32 cellular contexts compared by ENCODE assay signal in the genomic region with DNA sequence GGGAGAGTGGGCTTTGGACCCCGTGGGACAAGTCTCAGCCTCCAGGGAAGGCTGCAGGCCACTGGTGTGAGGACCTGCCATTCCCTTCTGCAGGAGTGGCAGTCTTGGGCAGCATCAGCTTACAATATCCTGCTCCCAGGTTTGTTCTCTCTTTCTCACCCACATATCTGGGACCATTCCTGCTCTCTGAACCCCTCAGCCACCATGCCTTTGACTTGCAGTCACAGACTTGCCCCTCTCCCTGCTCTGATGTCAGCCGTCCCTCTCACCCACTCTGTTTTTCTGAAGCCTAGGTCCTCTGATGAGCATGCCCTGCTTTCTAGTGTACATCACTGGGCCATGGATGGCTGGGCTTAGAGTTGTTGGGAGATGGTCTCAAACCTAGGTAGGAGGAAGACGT.
"Had no signal": no experiment of that assay in that cellular context is flagged by ENCODE, and none has a peak within 500 bp of the region (broad histone marks: within the 10 kb centered on the region; RNA-seq: fewer than 3 reads in every experiment).

No MANE protein-coding gene starts in this region.

- DNase-seq: activated B cell treated with CpG ODN at 0.5 μM for 24 hours; activated CD4-positive, alpha-beta memory T cell treated with anti-CD3 and anti-CD28 coated beads for 36 hours; activated CD4-positive, alpha-beta T cell treated with anti-CD3 and anti-CD28 coated beads for 4 hours; activated CD4-positive, alpha-beta T cell treated with anti-CD3 and anti-CD28 coated beads, Interleukin-2, amount 10 ng/mL, durations not matched to agents 24 days and 14 days; activated CD4-positive, alpha-beta T cell treated with anti-CD3 and anti-CD28 coated beads, Interleukin-2, amount 50 U/mL, for 1 hour; activated CD4-positive, alpha-beta T cell treated with anti-CD3 and anti-CD28 coated beads, Interleukin-2, amount 50 U/mL, for 4 hours; activated CD4-positive, CD25-positive, alpha-beta regulatory T cell treated with anti-CD3 and anti-CD28 coated beads, Interleukin-2, amount 50 U/mL, for 72 hours; activated CD8-positive, alpha-beta memory T cell treated with anti-CD3 and anti-CD28 coated beads, Interleukin-2, amount 50 U/mL, for 4 hours; activated CD8-positive, alpha-beta T cell treated with anti-CD3 and anti-CD28 coated beads for 36 hours; activated effector memory CD4-positive, alpha-beta T cell treated with anti-CD3 and anti-CD28 coated beads, Interleukin-2, amount 50 U/mL, for 16 hours; activated gamma-delta T cell treated with Interleukin-2 at 50 U/mL for 16 hours; activated naive CD4-positive, alpha-beta T cell; activated naive CD4-positive, alpha-beta T cell treated with anti-CD3 and anti-CD28 coated beads for 36 hours; activated naive CD4-positive, alpha-beta T cell treated with anti-CD3 and anti-CD28 coated beads, Interleukin-2, amount 50 U/mL, for 16 hours; activated naive CD8-positive, alpha-beta T cell treated with anti-CD3 and anti-CD28 coated beads for 36 hours; activated T-cell treated with anti-CD3 and anti-CD28 coated beads for 4 hours; activated T-cell treated with anti-CD3 and anti-CD28 coated beads, Interleukin-2, amount 50 U/mL, for 1 hour; activated T-cell treated with anti-CD3 and anti-CD28 coated beads, Interleukin-2, amount 50 U/mL, for 4 hours; activated T-cell treated with anti-CD3 and anti-CD28 coated beads, Interleukin-2, amount 50 U/mL, for 72 hours; adrenal gland; amniotic stem cell; aorta; body of pancreas; brain microvascular endothelial cell; central memory CD4-positive, alpha-beta T cell; T-helper 1 cell; T-helper 2 cell; T-helper 9 cell had no signal

- H3K27ac ChIP-seq: adrenal gland, body of pancreas, brain microvascular endothelial cell, breast epithelium, VCaP had no signal

- H3K4me1 ChIP-seq: adrenal gland, body of pancreas, breast epithelium had no signal

- H3K9me3 ChIP-seq: adrenal gland, body of pancreas, breast epithelium had no signal

- H3K4me3 ChIP-seq: adrenal gland, body of pancreas, breast epithelium had no signal

- H3K27me3 ChIP-seq: adrenal gland, body of pancreas, brain microvascular endothelial cell, breast epithelium had no signal

- ATAC-seq: activated CD8-positive, alpha-beta T cell treated with anti-CD3 and anti-CD28 coated beads for 36 hours; activated naive CD4-positive, alpha-beta T cell treated with anti-CD3 and anti-CD28 coated beads, Interleukin-2, amount 50 U/mL, for 72 hours; activated T-cell treated with anti-CD3 and anti-CD28 coated beads, Interleukin-2, amount 50 U/mL, for 4 hours; activated T-cell treated with anti-CD3 and anti-CD28 coated beads, Interleukin-2, amount 50 U/mL, for 72 hours; activated T-helper 17 cell treated with anti-CD3 and anti-CD28 coated beads, Interleukin-2, amount 50 U/mL, for 72 hours; body of pancreas had no signal

- H3K36me3 ChIP-seq: adrenal gland, brain microvascular endothelial cell, breast epithelium had no signal
